4 cellular contexts compared by ENCODE assay signal in genomic region chr3:63384382-63384781, GRCh38.
TF ChIP-seq lines count a peak whose summit lies in the region.

No MANE protein-coding gene starts in this region.

TF ChIP-seq in HepG2, 621 proteins besides CTCF, POLR2A, EP300 and RAD21 (continues in another document):
- TF ChIP-seq MTA3 (CRISPR knock-in tag; IDR thresholded peaks at IDR 0.05) (no peak), STAT5B (CRISPR knock-in tag; IDR thresholded peaks at IDR 0.05) (no peak), ARID5B (CRISPR knock-in tag; IDR thresholded peaks at IDR 0.05) (no peak), MAFK (conservative IDR thresholded peaks at IDR 0.05 in 1 of 2, IDR thresholded peaks at IDR 0.05 in 1 of 2; ENCODE audit: low read length in 2 of 2) (peak; percentile 74 to 87), ZNF556 (CRISPR knock-in tag; IDR thresholded peaks at IDR 0.05; ENCODE audit: borderline replicate concordance) (no peak), NR2F1 (CRISPR knock-in tag; IDR thresholded peaks at IDR 0.05) (no peak), ZNF589 (CRISPR knock-in tag; conservative IDR thresholded peaks at IDR 0.05) (no peak), MAFF (IDR thresholded peaks at IDR 0.05; ENCODE audit: low read depth, low read length) (peak; percentile 79), ZNF816 (CRISPR knock-in tag; IDR thresholded peaks at IDR 0.05; ENCODE audit: borderline replicate concordance) (no peak), MXD1 (CRISPR knock-in tag; IDR thresholded peaks at IDR 0.05) (no peak)

TF ChIP-seq in A549, 52 proteins besides CTCF, POLR2A, EP300 and RAD21:
- TF ChIP-seq PHF8 (IDR thresholded peaks at IDR 0.05; ENCODE audit: borderline replicate concordance, low read depth) = no peak
- no peak for TF ChIP-seq ELK1 (IDR thresholded peaks at IDR 0.05; ENCODE audit: low read depth, low read length)
- no peak for TF ChIP-seq ZC3H11A (IDR thresholded peaks at IDR 0.05)
- peak; percentile 39 for TF ChIP-seq MAFK (IDR thresholded peaks at IDR 0.05; ENCODE audit: partially characterized antibody)

TF ChIP-seq in IMR-90, 13 proteins besides CTCF, POLR2A, EP300 and RAD21:
- TF ChIP-seq FOS (IDR thresholded peaks at IDR 0.05; ENCODE audit: low read depth, low read length) (no peak), MAFK (IDR thresholded peaks at IDR 0.05; ENCODE audit: low read depth, low read length) (peak; percentile 76)

TF ChIP-seq in K562, 482 proteins besides CTCF, POLR2A, EP300 and RAD21:
- no peak for TF ChIP-seq GTF2E2 (tag; IDR thresholded peaks at IDR 0.05)
- no peak for TF ChIP-seq ETV5 (CRISPR knock-in tag; IDR thresholded peaks at IDR 0.05; ENCODE audit: low read depth)
- TF ChIP-seq HDAC3 (IDR thresholded peaks at IDR 0.05; ENCODE audit: borderline replicate concordance, partially characterized antibody) = no peak
- 0 out of 2 replicates have a peak, but pooled peaks have one; percentile 32 for TF ChIP-seq MAFK (IDR thresholded peaks at IDR 0.05; ENCODE audit: low read length)
- TF ChIP-seq ZNF316 (IDR thresholded peaks at IDR 0.05) = peak; percentile 54
- no peak for TF ChIP-seq ZKSCAN3 (CRISPR knock-in tag; IDR thresholded peaks at IDR 0.05)
- peak; percentile 34 for TF ChIP-seq MAFF (IDR thresholded peaks at IDR 0.05; ENCODE audit: low read length)
- no peak for TF ChIP-seq MECOM (CRISPR knock-in tag; IDR thresholded peaks at IDR 0.05)
- no peak for TF ChIP-seq PHF8 (IDR thresholded peaks at IDR 0.05; ENCODE audit: borderline replicate concordance, low read length)
- 0 out of 2 replicates have a peak, but pooled peaks have one; percentile 8 for TF ChIP-seq MAFG (tag; conservative IDR thresholded peaks at IDR 0.05)
